19 cellular contexts compared by ENCODE assay signal in the genomic region with DNA sequence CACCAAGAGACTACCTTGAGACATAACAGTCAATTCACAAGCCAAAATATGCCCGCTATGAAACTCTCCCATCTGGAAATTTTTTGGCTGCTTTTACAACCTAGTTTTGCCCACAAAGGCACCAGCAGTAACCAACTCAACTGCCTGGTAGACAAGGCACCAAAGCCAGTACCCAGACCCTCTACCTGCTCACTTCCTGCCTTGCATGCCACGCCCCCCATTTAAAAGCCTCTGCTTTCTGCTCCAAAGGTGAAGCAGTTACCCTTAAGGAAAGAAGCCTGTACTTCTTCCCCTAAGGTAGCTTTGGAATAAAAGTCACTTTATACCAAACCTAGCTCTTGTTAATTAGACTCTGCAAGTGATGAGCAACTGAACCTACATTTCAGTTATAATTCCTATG. TPM values are rescaled to one million over a fixed set of nuclear protein-coding genes. Genes with fewer than 3 reads are reported as not detected.
DNase-seq lines count a peak whose midpoint lies in the region; ATAC-seq and TF ChIP-seq lines count a peak whose summit lies in the region.
"Had no signal": no experiment of that assay in that cellular context is flagged by ENCODE, and none has a peak within 500 bp of the region (broad histone marks: within the 10 kb centered on the region; RNA-seq: fewer than 3 reads in every experiment).

No MANE protein-coding gene starts in this region.

- H3K4me1 Mint-ChIP-seq in WTC11, result peaks cover 3% of the 10 kb centered on the region
- peaks cover under 1% of the 10 kb centered on the region for H3K4me1 Mint-ChIP-seq in activated naive CD8-positive, alpha-beta T cell treated with anti-CD3 and anti-CD28 coated beads for 36 hours

- peaks cover 34% of the 10 kb centered on the region for H3K9me3 Mint-ChIP-seq in WTC11
- peaks cover 9% of the 10 kb centered on the region for H3K9me3 Mint-ChIP-seq in activated naive CD8-positive, alpha-beta T cell treated with anti-CD3 and anti-CD28 coated beads for 36 hours

- peaks cover 29% of the 10 kb centered on the region for H3K36me3 Mint-ChIP-seq in WTC11
- peaks cover 4% of the 10 kb centered on the region for H3K36me3 Mint-ChIP-seq in activated naive CD8-positive, alpha-beta T cell treated with anti-CD3 and anti-CD28 coated beads for 36 hours

- H3K27me3 ChIP-seq in neutrophil, result no peaks in the 10 kb centered on the region
- H3K27me3 ChIP-seq: BE2C had no signal

- H3K4me3 Mint-ChIP-seq in WTC11, result no peak overlapping the region
- no peak overlapping the region for H3K4me3 Mint-ChIP-seq in activated naive CD8-positive, alpha-beta T cell treated with anti-CD3 and anti-CD28 coated beads for 36 hours
- H3K4me3 Mint-ChIP-seq: CD4-positive, CD25-positive, alpha-beta regulatory T cell; CD8-positive, alpha-beta memory T cell; IgD-negative memory B cell had no signal

- peaks cover 6% of the 10 kb centered on the region; the same call in 1 of the 2 replicates for H3K27me3 Mint-ChIP-seq in WTC11 (ENCODE audit: low read depth)
- H3K27me3 Mint-ChIP-seq in activated naive CD8-positive, alpha-beta T cell treated with anti-CD3 and anti-CD28 coated beads for 36 hours, result no peaks in the 10 kb centered on the region

- no peak for TF ChIP-seq CTCF in WTC11 (IDR thresholded peaks at IDR 0.05)
- no peak for TF ChIP-seq CTCF in neutrophil (IDR thresholded peaks at IDR 0.05)

- CTCF ChIA-PET in WTC11 (lab: Charles Lee), result interaction anchor here (2.1 kb wide), 1 partner anchor 14 kb away, joined by 10 read pairs; no protein-coding TSS in a partner anchor

- peaks cover 98% of the 10 kb centered on the region for H3K36me3 ChIP-seq in neutrophil
- H3K36me3 ChIP-seq: BE2C, HAP-1 had no signal

- ATAC-seq in WTC11, result peak; percentile 34; the same call in 1 of the 2 replicates
- ATAC-seq: HepG2 had no signal

- H3K4me3 ChIP-seq in neutrophil (ENCODE audit: low read depth in 1 of 2, low read length in 1 of 2), result no peak overlapping the region
- H3K4me3 ChIP-seq: HAP-1 had no signal

- H3K27ac Mint-ChIP-seq in WTC11, result no peak overlapping the region
- H3K27ac Mint-ChIP-seq in activated naive CD8-positive, alpha-beta T cell treated with anti-CD3 and anti-CD28 coated beads for 36 hours, result no peak overlapping the region
- H3K27ac Mint-ChIP-seq: IgD-negative memory B cell had no signal

- POLR2A ChIA-PET in WTC11 (lab: Charles Lee), result no interaction called here

- DNase-seq in WTC11 (ENCODE audit: low spot score) (no peak), islet precursor cell (peak; percentile 18), NCI-H524 treated with DMSO at 0.1 percent for 48 hours (lab: John Stamatoyannopoulos, UW) (no peak), NCI-H2029 treated with DMSO at 0.1 percent for 48 hours (lab: John Stamatoyannopoulos, UW) (no peak), dermis blood vessel endothelial cell (no peak)
- no peak for DNase-seq in activated naive CD8-positive, alpha-beta T cell treated with anti-CD3 and anti-CD28 coated beads for 36 hours
- DNase-seq: ACHN; BE2C; C1 segment of cervical spinal cord; CD8-positive, alpha-beta memory T cell; COR-L47; DMS 273 treated with DMSO at 0.1 percent for 48 hours; DMS53 had no signal

- H3K9me3 ChIP-seq in neutrophil, result no peaks in the 10 kb centered on the region
- H3K9me3 ChIP-seq: BE2C, HAP-1 had no signal

- H3K4me1 ChIP-seq in neutrophil (ENCODE audit: control insufficient read depth in 1 of 2, insufficient read depth in 1 of 2, low read depth in 1 of 2, low read length in 1 of 2), result no peaks in the 10 kb centered on the region
- H3K4me1 ChIP-seq: BE2C, HAP-1 had no signal

- peak overlapping the region; percentile 88 for H3K27ac ChIP-seq in neutrophil

TF ChIP-seq in WTC11, 78 proteins besides CTCF, POLR2A, EP300 and RAD21:
- TF ChIP-seq MLX (CRISPR knock-in tag; IDR thresholded peaks at IDR 0.05), result no peak

RNA-seq across cellular contexts. Expression of gene CCRL2, which starts 28.3 kb away (rescaled TPM):
- total RNA-seq in WTC11 (2021) (not detected in 3 replicates), dermis blood vessel endothelial cell (5.1 and 5.7 TPM in 2 replicates)
- total RNA-seq in activated naive CD8-positive, alpha-beta T cell treated with anti-CD3 and anti-CD28 coated beads for 36 hours, result 1 to 10 TPM; 3.1 to 3.4 TPM
- total RNA-seq: HepG2 had no signal

RNA-seq across cellular contexts. Expression of gene LTF, which starts 29.4 kb away (rescaled TPM):
- total RNA-seq in WTC11 (2021) (0.14 to 0.30 TPM (median 0.22 TPM) in 3 replicates), dermis blood vessel endothelial cell (0.51 and 0.93 TPM in 2 replicates)
- not detected for total RNA-seq in activated naive CD8-positive, alpha-beta T cell treated with anti-CD3 and anti-CD28 coated beads for 36 hours
- total RNA-seq: CD4-positive, CD25-positive, alpha-beta regulatory T cell; CD8-positive, alpha-beta memory T cell; H4; HepG2 had no signal
